ENCODE assay signal across 9 cellular contexts in the genomic region with DNA sequence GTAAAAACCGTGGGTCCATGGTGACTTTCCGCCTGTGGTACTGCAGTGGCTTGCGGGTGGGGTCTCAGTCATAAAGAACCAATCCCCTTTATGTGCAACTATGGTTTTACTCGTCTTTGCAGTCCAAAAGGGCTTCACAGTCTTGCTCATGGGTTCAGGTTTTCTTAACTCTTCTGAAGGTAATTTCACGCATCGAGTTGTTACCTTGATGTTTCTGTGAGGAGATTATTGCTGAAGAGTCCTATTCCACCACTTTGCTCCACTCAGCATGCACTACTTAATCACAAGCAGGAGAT. TPM values are rescaled to one million over a fixed set of nuclear protein-coding genes. Genes with fewer than 3 reads are reported as not detected.
DNase-seq lines count a peak whose midpoint lies in the region; ATAC-seq, FAIRE-seq and TF ChIP-seq lines count a peak whose summit lies in the region.
"Had no signal": no experiment of that assay in that cellular context is flagged by ENCODE, and none has a peak within 500 bp of the region (broad histone marks: within the 10 kb centered on the region; RNA-seq: fewer than 3 reads in every experiment).

No MANE protein-coding gene starts in this region.

- H3K36me3 ChIP-seq in astrocyte (ENCODE audit: insufficient read depth, low read length), result no peaks in the 10 kb centered on the region
- no peaks in the 10 kb centered on the region for H3K36me3 ChIP-seq in neural cell (ENCODE audit: insufficient read depth, low read length)

- H3K9ac ChIP-seq in astrocyte (ENCODE audit: low read length) (no peak overlapping the region), neural cell (ENCODE audit: low read length) (no peak overlapping the region)

- H3K27ac Mint-ChIP-seq in astrocyte (ENCODE audit: unreplicated experiment) (no peak overlapping the region), endothelial cell (ENCODE audit: unreplicated experiment) (no peak overlapping the region)

- H3K36me3 Mint-ChIP-seq in astrocyte (ENCODE audit: low read depth, unreplicated experiment) (no peaks in the 10 kb centered on the region), endothelial cell (ENCODE audit: low read depth, unreplicated experiment) (no peaks in the 10 kb centered on the region)

- TF ChIP-seq RAD21 in neural cell (conservative IDR thresholded peaks at IDR 0.05), result no peak

- ATAC-seq in HG02943 (IDR thresholded peaks at IDR 0.05; ENCODE audit: low read depth, unreplicated experiment) (peak; percentile 25), HG02678 (IDR thresholded peaks at IDR 0.05; ENCODE audit: unreplicated experiment) (no peak)

- no peak for TF ChIP-seq EP300 in neural cell (conservative IDR thresholded peaks at IDR 0.05; ENCODE audit: poor library complexity, severe bottlenecking)

- peak; percentile 76 for FAIRE-seq in astrocyte (lab: Jason Lieb, UNC)
- FAIRE-seq in RCC 7860 (lab: Jason Lieb, UNC), result no peak
- FAIRE-seq: bronchial epithelial cell had no signal

- no peaks in the 10 kb centered on the region for H3K9me2 ChIP-seq in neural cell (ENCODE audit: insufficient read depth, low read length)

- peak; percentile 37 for DNase-seq in DMS79 treated with DMSO at 0.1 percent for 48 hours (lab: John Stamatoyannopoulos, UW)
- DNase-seq in astrocyte (ENCODE audit: low read depth), result no peak
- no peak for DNase-seq in HUDEP-2 (lab: John Stamatoyannopoulos, UW; ENCODE audit: unreplicated experiment in 76 of 76)
- no peak for DNase-seq in RCC 7860 (ENCODE audit: low spot score)
- no peak for DNase-seq in endothelial cell (ENCODE audit: low spot score)

- H3K27me3 ChIP-seq in astrocyte (ENCODE audit: insufficient read depth, low read length) (no peaks in the 10 kb centered on the region), neural cell (ENCODE audit: insufficient read depth, low read depth, low read length) (no peaks in the 10 kb centered on the region)

- H3K4me3 Mint-ChIP-seq in astrocyte (ENCODE audit: unreplicated experiment), result no peak overlapping the region
- H3K4me3 Mint-ChIP-seq in endothelial cell (ENCODE audit: unreplicated experiment), result no peak overlapping the region

- no peak for TF ChIP-seq CTCF in astrocyte (IDR thresholded peaks at IDR 0.05; ENCODE audit: insufficient read depth, low read depth, low read length)
- TF ChIP-seq CTCF in neural cell (IDR thresholded peaks at IDR 0.05; ENCODE audit: poor library complexity, severe bottlenecking), result peak; percentile 11
- no peak for TF ChIP-seq CTCF in endothelial cell (IDR thresholded peaks at IDR 0.05; ENCODE audit: unreplicated experiment)

- H3K27ac ChIP-seq in astrocyte (ENCODE audit: low read depth, low read length) (no peak overlapping the region), neural cell (ENCODE audit: low read length) (no peak overlapping the region)

- no peaks in the 10 kb centered on the region for H3F3A ChIP-seq in neural cell (ENCODE audit: insufficient read depth, low read length, poor library complexity, severe bottlenecking)

- H3K27me3 Mint-ChIP-seq in astrocyte (ENCODE audit: low read depth, unreplicated experiment) (no peaks in the 10 kb centered on the region), endothelial cell (ENCODE audit: unreplicated experiment) (no peaks in the 10 kb centered on the region)

- peak overlapping the region; percentile 83 for H3K4me2 ChIP-seq in astrocyte (ENCODE audit: low read length)
- no peak overlapping the region for H3K4me2 ChIP-seq in neural cell (ENCODE audit: low read length)

- H3K9me3 Mint-ChIP-seq in astrocyte (ENCODE audit: unreplicated experiment) (no peaks in the 10 kb centered on the region), endothelial cell (ENCODE audit: unreplicated experiment) (no peaks in the 10 kb centered on the region)

- H3K4me1 Mint-ChIP-seq in astrocyte (ENCODE audit: low read depth, unreplicated experiment), result no peaks in the 10 kb centered on the region
- no peaks in the 10 kb centered on the region for H3K4me1 Mint-ChIP-seq in endothelial cell (ENCODE audit: unreplicated experiment)

- no peaks in the 10 kb centered on the region for H4K20me1 ChIP-seq in astrocyte (ENCODE audit: insufficient read depth, low read length)
- H4K20me1 ChIP-seq in neural cell (ENCODE audit: insufficient read depth), result no peaks in the 10 kb centered on the region

- H3K4me3 ChIP-seq in astrocyte (ENCODE audit: insufficient read depth, low read depth, low read length) (peak overlapping the region; percentile 51), neural cell (ENCODE audit: low read length) (no peak overlapping the region)

- no peaks in the 10 kb centered on the region for H3K4me1 ChIP-seq in astrocyte (ENCODE audit: insufficient read depth, low read length)

- no peaks in the 10 kb centered on the region for H3K79me2 ChIP-seq in astrocyte (ENCODE audit: insufficient read depth, low read length)
- no peaks in the 10 kb centered on the region for H3K79me2 ChIP-seq in neural cell (replicated peaks; ENCODE audit: insufficient read depth, low read length)

- H2AFZ ChIP-seq in astrocyte (ENCODE audit: low read depth, low read length) (peak overlapping the region; percentile 69), neural cell (ENCODE audit: low read depth, low read length) (no peak overlapping the region)

- no peaks in the 10 kb centered on the region for H3K9me3 ChIP-seq in astrocyte (ENCODE audit: insufficient read depth, low read depth, low read length)
- no peaks in the 10 kb centered on the region for H3K9me3 ChIP-seq in neural cell (ENCODE audit: low read length)

TF ChIP-seq in neural cell, 6 proteins besides CTCF, POLR2A, EP300 and RAD21:
- TF ChIP-seq TAF1 (IDR thresholded peaks at IDR 0.05; ENCODE audit: low read depth), result no peak
- peak; percentile 3 for TF ChIP-seq SMC3 (conservative IDR thresholded peaks at IDR 0.05; ENCODE audit: poor library complexity)
TF ChIP-seq in neural cell: peak in this region for 1.

RNA-seq across cellular contexts. Expression of a gene that starts 41.5 kb away (rescaled TPM):
- total RNA-seq in astrocyte (2.5 TPM in 2 replicates), endothelial cell (ENCODE audit: unreplicated experiment) (4.5 TPM)
- 2.1 TPM in 2 replicates for polyA plus RNA-seq in neural cell
- polyA minus RNA-seq in neural cell, result 3.2 and 4.1 TPM in 2 replicates

RNA-seq across cellular contexts. Expression of a gene that starts 45.6 kb away (rescaled TPM):
- total RNA-seq in astrocyte (45.8 and 49.5 TPM in 2 replicates), endothelial cell (ENCODE audit: unreplicated experiment) (54.5 TPM)
- 139 and 141 TPM in 2 replicates for polyA plus RNA-seq in neural cell
- 37.3 and 48.6 TPM in 2 replicates for polyA minus RNA-seq in neural cell
